ENCODE assay signal across 8 cellular contexts in the genomic region with DNA sequence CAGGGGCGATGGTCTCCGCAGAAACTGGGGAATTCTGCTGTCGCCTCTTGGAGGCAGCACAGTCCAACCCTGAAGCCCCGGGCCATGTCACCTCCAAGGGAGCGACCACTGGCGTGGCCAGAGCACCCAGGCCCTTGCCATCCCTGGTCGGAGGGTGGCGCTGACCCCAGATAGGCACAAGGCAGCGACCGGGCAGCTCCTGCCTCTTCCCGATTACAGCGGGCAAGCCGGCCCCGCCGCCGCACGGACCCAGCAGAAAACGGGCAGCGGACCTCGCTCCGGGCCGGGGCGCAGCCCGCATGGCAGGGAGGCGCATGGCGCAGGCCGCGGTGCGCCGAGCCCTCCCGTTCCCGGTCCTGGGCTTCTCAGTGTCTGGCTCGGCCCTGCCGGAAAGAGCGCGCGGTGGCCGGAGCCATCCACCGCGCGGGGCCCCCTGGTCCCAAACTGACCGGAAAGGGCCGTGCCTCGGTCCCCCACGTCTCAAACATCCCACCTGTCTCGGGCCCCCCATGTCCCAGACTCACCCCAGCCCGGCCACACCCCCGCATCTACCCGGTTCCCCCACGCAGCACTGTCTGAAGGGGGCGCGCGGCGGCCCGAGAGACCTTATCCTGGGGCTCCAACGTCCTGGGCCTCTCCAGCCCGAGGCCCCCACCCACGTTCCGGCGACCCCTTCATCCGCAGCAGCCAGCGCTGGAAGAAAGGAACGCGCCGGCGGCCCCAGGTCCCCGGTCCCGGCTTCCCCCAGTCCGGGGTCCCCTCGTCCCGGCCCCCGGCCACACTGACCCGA. TPM values are rescaled to one million over a fixed set of nuclear protein-coding genes. Genes with fewer than 3 reads are reported as not detected.
DNase-seq lines count a peak whose midpoint lies in the region; ATAC-seq and TF ChIP-seq lines count a peak whose summit lies in the region.

No MANE protein-coding gene starts in this region.

- H3K9me3 ChIP-seq in A673 (ENCODE audit: low read depth, low read length, poor library complexity, severe bottlenecking), result no peaks in the 10 kb centered on the region

- H3K4me1 ChIP-seq in A673 (ENCODE audit: insufficient read depth, low read length, poor library complexity, severe bottlenecking), result peaks cover 10% of the 10 kb centered on the region

- no peak overlapping the region for H3K27ac Mint-ChIP-seq in memory B cell

- ATAC-seq in memory B cell (ENCODE audit: low read depth) (peak; percentile 39), GM19467 (IDR thresholded peaks at IDR 0.05; ENCODE audit: unreplicated experiment) (no peak), HG03139 (IDR thresholded peaks at IDR 0.05; ENCODE audit: unreplicated experiment) (no peak), GM19351 (IDR thresholded peaks at IDR 0.05; ENCODE audit: unreplicated experiment) (no peak)

- no peak overlapping the region for H3K27ac ChIP-seq in A673 (ENCODE audit: low read depth, low read length, poor library complexity, severe bottlenecking)

- CTCF ChIA-PET in A673 (lab: Charles Lee), result interaction anchor here (0.9 kb wide), 1 partner anchor 24 kb away, joined by 3 read pairs; the partner anchor contains the start of genes COPE and DDX49

- BruUV-seq in A673 (replicated peaks; lab: Mats Ljungman, UMichigan), result no TSS peak

- peak overlapping the region; percentile 60 for H3K4me3 ChIP-seq in A673 (ENCODE audit: low read depth, low read length, poor library complexity, severe bottlenecking)
- no peak overlapping the region for H3K4me3 ChIP-seq in GM12865 (ENCODE audit: low read depth, low read length)

- intact Hi-C loops in A673 (cut with micrococcal nuclease; ENCODE audit: unreplicated experiment), result no loop called here

- DNase-seq in A673 (ENCODE audit: low spot score) (no peak), GM12865 (ENCODE audit: low read depth) (peak; percentile 35), dermis microvascular lymphatic vessel endothelial cell (ENCODE audit: low read depth in 2 of 2) (peak; percentile 22 to 61), memory B cell (ENCODE audit: low spot score in 2 of 2) (no peak)

- TF ChIP-seq CTCF in A673 (conservative IDR thresholded peaks at IDR 0.05; ENCODE audit: low read depth, low read length), result peak; percentile 28; the same call in 1 of the 2 replicates
- TF ChIP-seq CTCF in GM12865 (IDR thresholded peaks at IDR 0.05; ENCODE audit: insufficient read depth, low read depth, low read length, missing control alignments), result peak; percentile 37

- peak overlapping the region; percentile 46 for H3K4me3 Mint-ChIP-seq in memory B cell

- H3K36me3 Mint-ChIP-seq in memory B cell, result peaks cover 8% of the 10 kb centered on the region

- peaks cover 10% of the 10 kb centered on the region for H3K4me1 Mint-ChIP-seq in memory B cell

- POLR2A ChIA-PET in A673 (lab: Charles Lee; ENCODE audit: low non-redundant PET), result no interaction called here

- H3K36me3 ChIP-seq in A673 (ENCODE audit: insufficient read depth, low read length, poor library complexity, severe bottlenecking), result no peaks in the 10 kb centered on the region

- peaks cover 19% of the 10 kb centered on the region for H3K27me3 Mint-ChIP-seq in memory B cell

- H3K9me3 Mint-ChIP-seq in memory B cell, result no peaks in the 10 kb centered on the region

- no peaks in the 10 kb centered on the region for H3K27me3 ChIP-seq in A673 (replicated peaks; ENCODE audit: insufficient read depth, low read depth, low read length, poor library complexity)

TF ChIP-seq in PFSK-1, 5 proteins besides CTCF, POLR2A, EP300 and RAD21:
- TF ChIP-seq, protein P1, sequence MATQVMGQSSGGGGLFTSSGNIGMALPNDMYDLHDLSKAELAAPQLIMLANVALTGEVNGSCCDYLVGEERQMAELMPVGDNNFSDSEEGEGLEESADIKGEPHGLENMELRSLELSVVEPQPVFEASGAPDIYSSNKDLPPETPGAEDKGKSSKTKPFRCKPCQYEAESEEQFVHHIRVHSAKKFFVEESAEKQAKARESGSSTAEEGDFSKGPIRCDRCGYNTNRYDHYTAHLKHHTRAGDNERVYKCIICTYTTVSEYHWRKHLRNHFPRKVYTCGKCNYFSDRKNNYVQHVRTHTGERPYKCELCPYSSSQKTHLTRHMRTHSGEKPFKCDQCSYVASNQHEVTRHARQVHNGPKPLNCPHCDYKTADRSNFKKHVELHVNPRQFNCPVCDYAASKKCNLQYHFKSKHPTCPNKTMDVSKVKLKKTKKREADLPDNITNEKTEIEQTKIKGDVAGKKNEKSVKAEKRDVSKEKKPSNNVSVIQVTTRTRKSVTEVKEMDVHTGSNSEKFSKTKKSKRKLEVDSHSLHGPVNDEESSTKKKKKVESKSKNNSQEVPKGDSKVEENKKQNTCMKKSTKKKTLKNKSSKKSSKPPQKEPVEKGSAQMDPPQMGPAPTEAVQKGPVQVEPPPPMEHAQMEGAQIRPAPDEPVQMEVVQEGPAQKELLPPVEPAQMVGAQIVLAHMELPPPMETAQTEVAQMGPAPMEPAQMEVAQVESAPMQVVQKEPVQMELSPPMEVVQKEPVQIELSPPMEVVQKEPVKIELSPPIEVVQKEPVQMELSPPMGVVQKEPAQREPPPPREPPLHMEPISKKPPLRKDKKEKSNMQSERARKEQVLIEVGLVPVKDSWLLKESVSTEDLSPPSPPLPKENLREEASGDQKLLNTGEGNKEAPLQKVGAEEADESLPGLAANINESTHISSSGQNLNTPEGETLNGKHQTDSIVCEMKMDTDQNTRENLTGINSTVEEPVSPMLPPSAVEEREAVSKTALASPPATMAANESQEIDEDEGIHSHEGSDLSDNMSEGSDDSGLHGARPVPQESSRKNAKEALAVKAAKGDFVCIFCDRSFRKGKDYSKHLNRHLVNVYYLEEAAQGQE (IDR thresholded peaks at IDR 0.05; ENCODE audit: insufficient read depth in 1 of 2, low read depth in 2 of 2, low read length in 2 of 2), result 0 out of 4 replicates have a peak, but pooled peaks of 1 of the 2 experiments have one; percentile 26
- no peak for TF ChIP-seq TAF1 (IDR thresholded peaks at IDR 0.05; ENCODE audit: borderline replicate concordance, insufficient read depth, low read length)
- peak; percentile 60 for TF ChIP-seq POLR2AphosphoS5 (IDR thresholded peaks at IDR 0.05; ENCODE audit: low read depth, low read length)
- TF ChIP-seq SIN3A (IDR thresholded peaks at IDR 0.05; ENCODE audit: borderline replicate concordance, insufficient read depth, low read length), result no peak
- peak; percentile 60 for TF ChIP-seq FOXP2 (optimal IDR thresholded peaks at IDR 0.05; ENCODE audit: borderline replicate concordance, extremely low read depth, extremely low read length, insufficient read depth)
TF ChIP-seq in PFSK-1: peak in this region for 3.

RNA-seq across cellular contexts. Expression of gene CERS1, which starts 0.7 kb away (rescaled TPM):
- total RNA-seq in A673 (2021) (10.0 and 11.4 TPM in 2 replicates), dermis microvascular lymphatic vessel endothelial cell (2.4 and 5.1 TPM in 2 replicates)
- polyA plus RNA-seq in PFSK-1 (2012; ENCODE audit: insufficient read length, low read depth), result 82.2 TPM

RNA-seq across cellular contexts. Expression of gene COPE, which starts 24.0 kb away (rescaled TPM):
- total RNA-seq in A673 (2021), result 244 and 267 TPM in 2 replicates
- 356 TPM for polyA plus RNA-seq in PFSK-1 (2012; ENCODE audit: insufficient read length, low read depth)
- 161 and 214 TPM in 2 replicates for total RNA-seq in dermis microvascular lymphatic vessel endothelial cell

RNA-seq across cellular contexts. Expression of gene DDX49, which starts 24.3 kb away (rescaled TPM):
- 61.1 and 68.8 TPM in 2 replicates for total RNA-seq in A673 (2021)
- polyA plus RNA-seq in PFSK-1 (2012; ENCODE audit: insufficient read length, low read depth), result 180 TPM
- total RNA-seq in dermis microvascular lymphatic vessel endothelial cell, result 42.7 and 43.9 TPM in 2 replicates

RNA-seq across cellular contexts. Expression of gene HOMER3, which starts 45.8 kb away (rescaled TPM):
- total RNA-seq in A673 (2021) (23.9 and 31.0 TPM in 2 replicates), dermis microvascular lymphatic vessel endothelial cell (96.2 and 232 TPM in 2 replicates)
- 74.5 TPM for polyA plus RNA-seq in PFSK-1 (2012; ENCODE audit: insufficient read length, low read depth)

Comparison
In these comparisons a context has a peak if more than half of its experiments do, and no peak if none do; other contexts are left out.
1. DNase-seq: peak in GM12865 (single experiment) and dermis microvascular lymphatic vessel endothelial cell (2 of 2); none in A673 (single experiment) and memory B cell (0 of 2).